Comparison of ENCODE assay signal across 28 cellular contexts in the genomic region with DNA sequence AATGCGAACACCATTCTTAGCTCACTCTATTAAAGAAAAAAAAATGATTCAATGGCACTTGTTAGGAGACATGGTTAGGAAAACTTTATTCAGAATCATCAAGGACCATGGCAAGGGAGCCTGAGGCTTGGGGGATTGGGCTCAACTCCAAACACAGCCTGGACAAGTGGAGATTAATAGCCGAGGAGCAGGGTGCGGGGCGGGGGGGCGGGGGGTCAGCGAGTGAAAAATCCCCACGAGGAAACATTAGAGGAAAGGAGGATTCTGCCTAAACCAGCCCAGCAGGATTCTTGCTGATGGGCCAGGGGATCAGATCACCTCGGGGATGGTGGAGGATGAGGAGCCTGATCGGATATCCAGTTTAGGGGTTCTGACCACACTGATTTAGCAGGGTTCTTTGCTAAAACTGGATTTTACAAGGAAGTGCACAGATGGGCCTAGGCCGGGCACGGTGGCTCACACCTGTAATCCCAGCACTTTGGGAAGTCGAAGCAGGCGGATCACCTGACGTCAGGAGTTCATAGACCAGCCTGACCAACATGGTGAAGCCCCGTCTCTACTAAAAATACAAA. TPM values are rescaled to one million over a fixed set of nuclear protein-coding genes. Genes with fewer than 3 reads are reported as not detected.
"Had no signal": no experiment of that assay in that cellular context is flagged by ENCODE, and none has a peak within 500 bp of the region (broad histone marks: within the 10 kb centered on the region; RNA-seq: fewer than 3 reads in every experiment).

No MANE protein-coding gene starts in this region.

- DNase-seq: activated CD4-positive, alpha-beta T cell treated with anti-CD3 and anti-CD28 coated beads for 36 hours; activated CD4-positive, CD25-positive, alpha-beta regulatory T cell; activated CD8-positive, alpha-beta memory T cell treated with anti-CD3 and anti-CD28 coated beads, Interleukin-2, amount 10 ng/mL, durations not matched to agents 7 days and 5 days; activated CD8-positive, alpha-beta T cell treated with anti-CD3 and anti-CD28 coated beads, Interleukin-2, amount 10 ng/mL, durations not matched to agents 7 days and 5 days; activated naive CD4-positive, alpha-beta T cell; activated T-cell treated with anti-CD3 and anti-CD28 coated beads, Interleukin-2, amount 50 U/mL, for 72 hours; cerebellar nuclear complex; dorsolateral prefrontal cortex; effector memory CD4-positive, alpha-beta T cell; erythroblast; left ventricle myocardium superior; naive thymus-derived CD4-positive, alpha-beta T cell; spleen; stimulated activated naive CD4-positive, alpha-beta T cell; testis; transverse colon had no signal

- H3K9me3 ChIP-seq: gastroesophageal sphincter, testis, transverse colon had no signal

- H3K27me3 ChIP-seq: cardiac muscle cell, gastroesophageal sphincter, hepatocyte, right atrium auricular region, testis, transverse colon had no signal

- H3K4me2 ChIP-seq: hepatocyte had no signal

- H3K27ac ChIP-seq: cardiac muscle cell, coronary artery, dorsolateral prefrontal cortex, gastroesophageal sphincter, hepatocyte, parathyroid adenoma, right atrium auricular region, spleen, testis, transverse colon had no signal

- H3K4me3 ChIP-seq: cardiac muscle cell, dorsolateral prefrontal cortex, gastroesophageal sphincter, hepatocyte, right atrium auricular region, spleen, testis, transverse colon had no signal

- H3K4me1 ChIP-seq: parathyroid adenoma, spleen, testis had no signal

- FAIRE-seq: keratinocyte had no signal

- H3K36me3 ChIP-seq: cardiac muscle cell, gastroesophageal sphincter, right atrium auricular region, spleen, transverse colon had no signal

- ATAC-seq: activated CD4-positive, alpha-beta T cell treated with anti-CD3 and anti-CD28 coated beads for 36 hours; activated CD8-positive, alpha-beta memory T cell treated with anti-CD3 and anti-CD28 coated beads, Interleukin-2, amount 10 ng/mL, durations not matched to agents 7 days and 5 days; activated CD8-positive, alpha-beta T cell treated with anti-CD3 and anti-CD28 coated beads, Interleukin-2, amount 10 ng/mL, durations not matched to agents 7 days and 5 days; activated naive CD4-positive, alpha-beta T cell treated with anti-CD3 and anti-CD28 coated beads, Interleukin-2, amount 50 U/mL, for 72 hours; activated T-cell treated with anti-CD3 and anti-CD28 coated beads, Interleukin-2, amount 50 U/mL, for 72 hours; naive thymus-derived CD4-positive, alpha-beta T cell had no signal

- H3K79me2 ChIP-seq: hepatocyte, parathyroid adenoma had no signal

- H3K9ac ChIP-seq: parathyroid adenoma had no signal

- H2AFZ ChIP-seq: hepatocyte, parathyroid adenoma had no signal

RNA-seq across cellular contexts. Expression of a gene that starts 24.4 kb away (rescaled TPM):
- total RNA-seq: activated CD4-positive, alpha-beta T cell treated with anti-CD3 and anti-CD28 coated beads for 36 hours; activated CD8-positive, alpha-beta memory T cell treated with anti-CD3 and anti-CD28 coated beads, Interleukin-2, amount 10 ng/mL, durations not matched to agents 7 days and 5 days; activated CD8-positive, alpha-beta T cell treated with anti-CD3 and anti-CD28 coated beads, Interleukin-2, amount 10 ng/mL, durations not matched to agents 7 days and 5 days; activated naive CD4-positive, alpha-beta T cell treated with anti-CD3 and anti-CD28 coated beads, Interleukin-2, amount 50 U/mL, for 72 hours; activated T-cell treated with anti-CD3 and anti-CD28 coated beads, Interleukin-2, amount 50 U/mL, for 72 hours; aorta; lung microvascular endothelial cell; naive thymus-derived CD4-positive, alpha-beta T cell; pulmonary artery endothelial cell; T-helper 2 cell treated with Interferon-gamma antibody and Interleukin-4, amounts not matched to agents 100 ng/mL and 5 ng/mL, for 36 hours had no signal
- polyA plus RNA-seq: hepatocyte; naive thymus-derived CD4-positive, alpha-beta T cell had no signal

RNA-seq across cellular contexts. Expression of a gene that starts 45.6 kb away (rescaled TPM):
- total RNA-seq: activated CD8-positive, alpha-beta T cell treated with anti-CD3 and anti-CD28 coated beads, Interleukin-2, amount 10 ng/mL, durations not matched to agents 7 days and 5 days; pulmonary artery endothelial cell had no signal
- polyA plus RNA-seq: keratinocyte had no signal
